ENCODE assay signal across 8 cellular contexts in genomic region chr16:53094013-53094630, GRCh38. TPM values are rescaled to one million over a fixed set of nuclear protein-coding genes. Genes with fewer than 3 reads are reported as not detected.
DNase-seq lines count a peak whose midpoint lies in the region; ATAC-seq, FAIRE-seq and TF ChIP-seq lines count a peak whose summit lies in the region.

No MANE protein-coding gene starts in this region.

- peak overlapping the region; percentile 24 for H3K27ac Mint-ChIP-seq in Calu3 (ENCODE audit: unreplicated experiment)

- FAIRE-seq in D721Med (lab: Jason Lieb, UNC): no peak

- H3K9me3 Mint-ChIP-seq in Calu3 (ENCODE audit: low read depth, unreplicated experiment): no peaks in the 10 kb centered on the region

- CTCF ChIA-PET in Calu3 (lab: Charles Lee): no interaction called here

- no TSS peak for BruUV-seq in Calu3 (replicated peaks; lab: Mats Ljungman, UMichigan)

- TF ChIP-seq POLR2A in erythroblast (IDR thresholded peaks at IDR 0.05; ENCODE audit: low read length): no peak

- no peaks in the 10 kb centered on the region for H3K27me3 Mint-ChIP-seq in Calu3 (ENCODE audit: unreplicated experiment)

- peak overlapping the region; percentile 21 for H3K4me3 Mint-ChIP-seq in Calu3 (ENCODE audit: low read depth, unreplicated experiment)

- H3K9me3 ChIP-seq in GM23248 (ENCODE audit: low read depth): no peaks in the 10 kb centered on the region

- no peaks in the 10 kb centered on the region for H3K36me3 ChIP-seq in GM23248 (ENCODE audit: low read depth)

- H3K4me1 Mint-ChIP-seq in Calu3 (ENCODE audit: low read depth, unreplicated experiment): peaks cover 42% of the 10 kb centered on the region

- H3K27ac ChIP-seq in GM23248: no peak overlapping the region

- no peak overlapping the region for H3K9ac ChIP-seq in GM23248

- no peaks in the 10 kb centered on the region for H3K9me2 ChIP-seq in GM23248 (ENCODE audit: insufficient read depth)

- DNase-seq in Calu3: peak; percentile 72
- peak; percentile 21 for DNase-seq in SHP77 treated with DMSO at 0.1 percent for 48 hours (lab: John Stamatoyannopoulos, UW)
- peak; percentile 26 to 48 for DNase-seq in erythroblast (lab: John Stamatoyannopoulos, UW)
- DNase-seq in pons (ENCODE audit: low spot score): peak; percentile 63
- no peak for DNase-seq in D721Med (ENCODE audit: insufficient read length, low spot score)
- DNase-seq in GM23248: no peak

- ATAC-seq in GM19351 (IDR thresholded peaks at IDR 0.05; ENCODE audit: unreplicated experiment) (peak; percentile 49), HG03432 (IDR thresholded peaks at IDR 0.05; ENCODE audit: unreplicated experiment) (peak; percentile 38)

- peaks cover 64% of the 10 kb centered on the region for H3K79me2 ChIP-seq in GM23248 (ENCODE audit: insufficient read depth)

- no peaks in the 10 kb centered on the region for H4K20me1 ChIP-seq in GM23248 (ENCODE audit: insufficient read depth)

- H3K27me3 ChIP-seq in GM23248 (replicated peaks; ENCODE audit: insufficient read depth): no peaks in the 10 kb centered on the region

- whole genome bisulfite sequencing in GM23248 (ENCODE audit: low coverage in 1 of 2, low lambda C conversion rate in 2 of 2, missing lambda C conversion rate in 2 of 2), 2 experiments: 92 to 95% methylated on average over 10 of the region's 10 CpGs

- TF ChIP-seq CTCF in Calu3 (IDR thresholded peaks at IDR 0.05; ENCODE audit: unreplicated experiment): no peak
- TF ChIP-seq CTCF in D721Med (IDR thresholded peaks at IDR 0.05; ENCODE audit: insufficient read depth, missing control alignments): no peak

- H3K4me2 ChIP-seq in GM23248 (ENCODE audit: unreplicated experiment): no peak overlapping the region

- intact Hi-C loops in Calu3 (cut with micrococcal nuclease; ENCODE audit: unreplicated experiment): no loop called here

- H3K36me3 Mint-ChIP-seq in Calu3 (ENCODE audit: insufficient read depth, unreplicated experiment): peaks cover 4% of the 10 kb centered on the region

- peaks cover 44% of the 10 kb centered on the region for H3F3A ChIP-seq in GM23248 (ENCODE audit: insufficient read depth)

- no peak overlapping the region for H2AFZ ChIP-seq in GM23248

- H3K4me1 ChIP-seq in GM23248 (ENCODE audit: insufficient read depth): peaks cover 44% of the 10 kb centered on the region

- in situ Hi-C loops in GM23248 (cut with MboI): no loop called here

- no peak overlapping the region for H3K4me3 ChIP-seq in GM23248

RNA-seq across cellular contexts. Expression of gene CHD9, which starts 39.3 kb away (rescaled TPM):
- total RNA-seq in Calu3 (2022): 61.8 and 69.5 TPM in 2 replicates
- 20.5 and 24.0 TPM in 2 replicates for total RNA-seq in GM23248 (2014; rRNA removed; shearing (Covaris generic))
- 38.1 and 47.4 TPM in 2 replicates for polyA plus RNA-seq in GM23248 (2016; fragmentation: Nextera tagmentation; extraction: Ambion mirVana)

RNA-seq across cellular contexts. Expression of gene CHD9NB, which starts 41.4 kb away (rescaled TPM):
- total RNA-seq in Calu3 (2022): 5.9 and 6.4 TPM in 2 replicates
- 0.22 and 0.25 TPM in 2 replicates for total RNA-seq in GM23248 (2014; rRNA removed; shearing (Covaris generic))
- 0.15 and 0.20 TPM in 2 replicates for polyA plus RNA-seq in GM23248 (2016; fragmentation: Nextera tagmentation; extraction: Ambion mirVana)

Comparison
In these comparisons a context has a peak if more than half of its experiments do, and no peak if none do; other contexts are left out.
1. DNase-seq: peak in Calu3 (single experiment), SHP77 treated with DMSO at 0.1 percent for 48 hours (single experiment), erythroblast (2 of 2) and pons (single experiment); none in D721Med (single experiment) and GM23248 (single experiment).